ENCODE assay signal across 8 cellular contexts in genomic region chr18:57586243-57587049, GRCh38. TPM values are rescaled to one million over a fixed set of nuclear protein-coding genes. Genes with fewer than 3 reads are reported as not detected.
DNase-seq lines count a peak whose midpoint lies in the region; ATAC-seq and TF ChIP-seq lines count a peak whose summit lies in the region.

A gene with protein sequence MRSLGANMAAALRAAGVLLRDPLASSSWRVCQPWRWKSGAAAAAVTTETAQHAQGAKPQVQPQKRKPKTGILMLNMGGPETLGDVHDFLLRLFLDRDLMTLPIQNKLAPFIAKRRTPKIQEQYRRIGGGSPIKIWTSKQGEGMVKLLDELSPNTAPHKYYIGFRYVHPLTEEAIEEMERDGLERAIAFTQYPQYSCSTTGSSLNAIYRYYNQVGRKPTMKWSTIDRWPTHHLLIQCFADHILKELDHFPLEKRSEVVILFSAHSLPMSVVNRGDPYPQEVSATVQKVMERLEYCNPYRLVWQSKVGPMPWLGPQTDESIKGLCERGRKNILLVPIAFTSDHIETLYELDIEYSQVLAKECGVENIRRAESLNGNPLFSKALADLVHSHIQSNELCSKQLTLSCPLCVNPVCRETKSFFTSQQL (minus strand): TSS chr18:57586702. CDS start chr18:57586620, 82 bp downstream.

- no peak for TF ChIP-seq CTCF in A673 (conservative IDR thresholded peaks at IDR 0.05; ENCODE audit: low read depth, low read length)
- TF ChIP-seq CTCF in liver (IDR thresholded peaks at IDR 0.05; ENCODE audit: low read depth, low read length, missing input control), result no peak

- H3K4me1 ChIP-seq in A673 (ENCODE audit: insufficient read depth, low read length, poor library complexity, severe bottlenecking) (peaks cover 14% of the 10 kb centered on the region), liver (ENCODE audit: control insufficient read depth in 4 of 4, insufficient read depth in 4 of 4, low read length in 3 of 4) (peaks cover 0 to 14% (median 13%) of the 10 kb centered on the region in 4 donors)

- H3K27ac ChIP-seq in A673 (ENCODE audit: low read depth, low read length, poor library complexity, severe bottlenecking), result peak within 1 kb of the TSS; percentile 85
- H3K27ac ChIP-seq in liver (ENCODE audit: low read depth in 1 of 2, low read length in 2 of 2), result peak within 1 kb of the TSS; percentile 71 to 78

- H3K9me3 ChIP-seq in A673 (ENCODE audit: low read depth, low read length, poor library complexity, severe bottlenecking) (no peaks in the 10 kb centered on the region), liver (ENCODE audit: control insufficient read depth in 4 of 4, low read length in 3 of 4) (no peaks in the 10 kb centered on the region)

- H3K36me3 ChIP-seq in A673 (ENCODE audit: insufficient read depth, low read length, poor library complexity, severe bottlenecking) (no peaks in the 10 kb centered on the region), liver (ENCODE audit: control insufficient read depth in 4 of 4, insufficient read depth in 3 of 4, low read depth in 1 of 4, low read length in 3 of 4) (peaks cover 0 to 4% (median 0%) of the 10 kb centered on the region in 4 donors)

- WGBS in liver, result under 1% methylated on average over 80 of the region's 80 CpGs

- DNase-seq in A673 (ENCODE audit: low spot score) (peak; percentile 62), NCI-H460 (ENCODE audit: extremely low read depth, low read depth) (peak; percentile 42), dermis blood vessel endothelial cell (peak; percentile 75)
- DNase-seq in activated CD4-positive, alpha-beta T cell treated with anti-CD3 and anti-CD28 coated beads, Interleukin-2, amount 50 U/mL, for 24 hours (ENCODE audit: low read depth in 1 of 2, low spot score in 1 of 2), result peak; percentile 34 to 45
- peak; percentile 60 for DNase-seq in stimulated activated CD4-positive, alpha-beta T cell treated with anti-CD3 and anti-CD28 coated beads, Interleukin-4, amount 100 ng/mL, for 24 hours

- H3K9ac ChIP-seq in liver (ENCODE audit: low read depth in 1 of 2, low read length in 2 of 2), result peak within 1 kb of the TSS; percentile 64 to 74

- POLR2A ChIA-PET in A673 (lab: Charles Lee; ENCODE audit: low non-redundant PET), result no interaction called here

- BruUV-seq in A673 (replicated peaks; lab: Mats Ljungman, UMichigan), result no TSS peak

- intact Hi-C loops in A673 (cut with micrococcal nuclease; ENCODE audit: unreplicated experiment), result no loop called here

- H3K4me3 ChIP-seq in A673 (ENCODE audit: low read depth, low read length, poor library complexity, severe bottlenecking), result peak within 1 kb of the TSS; percentile 89
- peak within 1 kb of the TSS; percentile 77 to 81 (median 79) for H3K4me3 ChIP-seq in liver (ENCODE audit: low read depth in 1 of 3, low read length in 3 of 3)

- no peak for TF ChIP-seq RAD21 in liver (IDR thresholded peaks at IDR 0.05)

- CTCF ChIA-PET in A673 (lab: Charles Lee), result no interaction called here

- peak; percentile 89 for ATAC-seq in GM18520 (IDR thresholded peaks at IDR 0.05; ENCODE audit: unreplicated experiment)
- peak; percentile 93 for ATAC-seq in HG03045 (IDR thresholded peaks at IDR 0.05; ENCODE audit: unreplicated experiment)

- H3K27me3 ChIP-seq in A673 (replicated peaks; ENCODE audit: insufficient read depth, low read depth, low read length, poor library complexity) (no peaks in the 10 kb centered on the region), liver (ENCODE audit: control insufficient read depth in 4 of 4, insufficient read depth in 4 of 4, low read length in 3 of 4) (no peaks in the 10 kb centered on the region)

TF ChIP-seq in liver, 16 proteins besides CTCF, POLR2A, EP300 and RAD21:
- TF ChIP-seq TAF1 (conservative IDR thresholded peaks at IDR 0.05) (no peak), REST (IDR thresholded peaks at IDR 0.05) (no peak), RXRA (IDR thresholded peaks at IDR 0.05) (no peak), HNF4A (conservative IDR thresholded peaks at IDR 0.05) (no peak), GABPA (IDR thresholded peaks at IDR 0.05 in 1 of 2, conservative IDR thresholded peaks at IDR 0.05 in 1 of 2) (no peak), HNF4G (IDR thresholded peaks at IDR 0.05) (no peak), SP1 (IDR thresholded peaks at IDR 0.05) (no peak), EGR1 (IDR thresholded peaks at IDR 0.05; ENCODE audit: low read depth in 2 of 2) (no peak), JUND (IDR thresholded peaks at IDR 0.05) (no peak), FOXA2 (IDR thresholded peaks at IDR 0.05) (no peak), NR2F2 (IDR thresholded peaks at IDR 0.05) (no peak)
- TF ChIP-seq, protein P1, sequence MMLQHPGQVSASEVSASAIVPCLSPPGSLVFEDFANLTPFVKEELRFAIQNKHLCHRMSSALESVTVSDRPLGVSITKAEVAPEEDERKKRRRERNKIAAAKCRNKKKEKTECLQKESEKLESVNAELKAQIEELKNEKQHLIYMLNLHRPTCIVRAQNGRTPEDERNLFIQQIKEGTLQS (IDR thresholded peaks at IDR 0.05), result no peak

RNA-seq across cellular contexts. Expression of the gene that starts here (rescaled TPM):
- 65.4 and 73.7 TPM in 2 replicates for total RNA-seq in A673 (2021)
- 34.7 and 43.3 TPM in 2 replicates for total RNA-seq in NCI-H460 (2014; rRNA removed; shearing (Covaris generic))
- 38.7 and 83.7 TPM in 2 replicates for polyA plus RNA-seq in NCI-H460 (2014; cell fraction: nucleus; rRNA removed)
- 23.8 and 58.0 TPM in 2 replicates for total RNA-seq in dermis blood vessel endothelial cell
- 1,000 to 10,000 TPM in 1 of 2 donors, 10 to 100 TPM in 1; 45.6 to 1,262 TPM for total RNA-seq in liver
- 10 to 100 TPM; 13.8 to 38.7 TPM for polyA plus RNA-seq in liver

Comparison
In these comparisons a context has a peak if more than half of its experiments do, and no peak if none do; other contexts are left out.
1. Peak in every context shown above with its lines: DNase-seq, ATAC-seq, H3K4me3 ChIP-seq and H3K27ac ChIP-seq.